In the genomic region with DNA sequence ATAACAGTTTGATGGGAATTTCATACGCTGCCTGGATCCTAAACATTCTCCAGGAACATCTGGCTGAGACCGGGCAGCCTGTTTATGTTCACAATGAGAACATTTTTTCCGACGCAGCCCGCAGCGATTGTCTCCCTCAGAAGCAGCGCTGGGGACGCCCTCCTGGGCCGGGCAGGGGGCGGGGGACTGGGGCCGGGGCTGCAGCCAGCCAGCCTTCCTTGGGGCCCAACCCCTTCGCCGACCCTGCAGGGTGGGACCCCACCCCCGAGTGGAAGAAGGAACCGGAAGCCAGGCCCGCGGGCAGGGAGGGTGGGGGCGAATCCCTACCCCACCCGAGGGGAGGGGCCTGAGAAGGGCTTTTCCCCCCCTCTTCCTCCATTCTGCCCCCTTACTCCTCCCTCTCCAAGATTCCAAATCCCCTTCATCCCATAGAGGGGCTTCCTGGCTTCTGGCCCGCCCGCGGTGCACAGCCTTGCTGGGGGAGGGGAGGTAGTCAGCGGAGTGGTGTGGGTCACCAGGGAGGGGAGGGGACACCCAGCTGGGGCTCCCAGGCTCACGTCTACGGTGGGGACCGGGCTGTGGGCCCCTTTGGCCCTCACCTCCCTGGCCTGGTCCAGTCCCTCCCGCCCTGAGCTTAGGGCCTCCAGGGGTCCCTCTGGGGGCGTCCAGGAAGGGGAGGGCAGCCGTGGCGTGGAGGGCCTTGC, we compare ENCODE assay signal across 8 cellular contexts.
DNase-seq lines count a peak whose midpoint lies in the region; ATAC-seq lines count a peak whose summit lies in the region.

No MANE protein-coding gene starts in this region.

- H3K9me3 Mint-ChIP-seq in activated CD4-positive, alpha-beta T cell treated with anti-CD3 and anti-CD28 coated beads for 36 hours (ENCODE audit: low read depth), result no peaks in the 10 kb centered on the region

- POLR2A ChIA-PET in activated CD4-positive, alpha-beta T cell treated with anti-CD3 and anti-CD28 coated beads for 36 hours (lab: Charles Lee), result no interaction called here

- H3K4me3 ChIP-seq in iPS-20b (ENCODE audit: low read length), result peak overlapping the region; percentile 70

- H3K4me3 Mint-ChIP-seq in activated CD4-positive, alpha-beta T cell treated with anti-CD3 and anti-CD28 coated beads for 36 hours, result no peak overlapping the region

- peak; percentile 59 for DNase-seq in activated CD4-positive, alpha-beta T cell treated with anti-CD3 and anti-CD28 coated beads for 36 hours
- DNase-seq in activated CD4-positive, alpha-beta T cell treated with anti-CD3 and anti-CD28 coated beads, Interleukin-2, amount 50 U/mL, for 4 hours, result no peak
- DNase-seq in amniotic epithelial cell (ENCODE audit: low read depth) (peak; percentile 36), H4 (ENCODE audit: low spot score) (no peak), NCI-H187 (lab: John Stamatoyannopoulos, UW) (no peak), UCSD-AML1 (lab: John Stamatoyannopoulos, UW; ENCODE audit: unreplicated experiment) (no peak)
- peak; percentile 11 for DNase-seq in stimulated activated CD4-positive, alpha-beta T cell treated with anti-CD3 and anti-CD28 coated beads, Interleukin-2, amount 100 ng/mL, for 4 hours (ENCODE audit: low read depth)

- H3K27ac Mint-ChIP-seq in activated CD4-positive, alpha-beta T cell treated with anti-CD3 and anti-CD28 coated beads for 36 hours, result peak overlapping the region; percentile 37

- peak; percentile 42 for ATAC-seq in activated CD4-positive, alpha-beta T cell treated with anti-CD3 and anti-CD28 coated beads for 36 hours

- peaks cover 32% of the 10 kb centered on the region for H3K4me1 Mint-ChIP-seq in activated CD4-positive, alpha-beta T cell treated with anti-CD3 and anti-CD28 coated beads for 36 hours

- peak overlapping the region; percentile 63; the same call in 1 of the 2 replicates for H3K9ac ChIP-seq in iPS-20b (ENCODE audit: low read depth, low read length)

- H3K36me3 Mint-ChIP-seq in activated CD4-positive, alpha-beta T cell treated with anti-CD3 and anti-CD28 coated beads for 36 hours (ENCODE audit: low read depth), result no peaks in the 10 kb centered on the region

- intact Hi-C loops in activated CD4-positive, alpha-beta T cell treated with anti-CD3 and anti-CD28 coated beads for 36 hours (cut with DNase I, micrococcal nuclease), result loop anchor here in 1 of 2 experiments (1.0 kb wide), 1 partner anchor 99 kb away; no protein-coding TSS in a partner anchor

- CTCF ChIA-PET in activated CD4-positive, alpha-beta T cell treated with anti-CD3 and anti-CD28 coated beads for 36 hours (lab: Charles Lee), result interaction anchor here (1.6 kb wide), 1 partner anchor 17 kb away, joined by 4 read pairs; no protein-coding TSS in a partner anchor

- no peaks in the 10 kb centered on the region for H3K9me3 ChIP-seq in iPS-20b (ENCODE audit: insufficient read depth, low read depth, low read length)

- no peak overlapping the region for H3K27ac ChIP-seq in iPS-20b (ENCODE audit: low read length)

- no peaks in the 10 kb centered on the region for H3K36me3 ChIP-seq in iPS-20b (ENCODE audit: insufficient read depth, low read depth, low read length)

- H3K27me3 ChIP-seq in iPS-20b (ENCODE audit: insufficient read depth, low read length), result no peaks in the 10 kb centered on the region

- peaks cover 2% of the 10 kb centered on the region; the same call in 1 of the 2 replicates for H3K4me1 ChIP-seq in iPS-20b (ENCODE audit: insufficient read depth, low read length)

- H3K27me3 Mint-ChIP-seq in activated CD4-positive, alpha-beta T cell treated with anti-CD3 and anti-CD28 coated beads for 36 hours, result no peaks in the 10 kb centered on the region

Comparison
In these comparisons a context has a peak if more than half of its experiments do, and no peak if none do; other contexts are left out.
1. DNase-seq: peak in activated CD4-positive, alpha-beta T cell treated with anti-CD3 and anti-CD28 coated beads for 36 hours (single experiment), amniotic epithelial cell (single experiment) and stimulated activated CD4-positive, alpha-beta T cell treated with anti-CD3 and anti-CD28 coated beads, Interleukin-2, amount 100 ng/mL, for 4 hours (single experiment); none in activated CD4-positive, alpha-beta T cell treated with anti-CD3 and anti-CD28 coated beads, Interleukin-2, amount 50 U/mL, for 4 hours (0 of 2), H4 (single experiment), NCI-H187 (0 of 2) and UCSD-AML1 (single experiment).